20 cellular contexts compared by ENCODE assay signal in genomic region chr5:92544042-92544441, GRCh38.
A peak's percentile ranks its signal among the peaks of the same experiment; 100 is the strongest.
DNase-seq lines count a peak whose midpoint lies in the region; ATAC-seq and TF ChIP-seq lines count a peak whose summit lies in the region.
"Had no signal": no experiment of that assay in that cellular context is flagged by ENCODE, and none has a peak within 500 bp of the region (broad histone marks: within the 10 kb centered on the region; RNA-seq: fewer than 3 reads in every experiment).

No MANE protein-coding gene starts in this region.

- H2BK120ac ChIP-seq in neuronal stem cell (ENCODE audit: low read depth, low read length) (no peak overlapping the region), mesendoderm (ENCODE audit: low read depth, low read length) (no peak overlapping the region)

- H4K91ac ChIP-seq in neuronal stem cell (ENCODE audit: low read depth, low read length, poor library complexity): no peak overlapping the region

- no peaks in the 10 kb centered on the region for H3K79me2 ChIP-seq in mesendoderm (ENCODE audit: control insufficient read depth, insufficient read depth, low read length)

- H2BK15ac ChIP-seq in neuronal stem cell (ENCODE audit: low read length) (no peak overlapping the region), mesendoderm (replicated peaks; ENCODE audit: low read depth) (no peak overlapping the region)

- H3K18ac ChIP-seq in neuronal stem cell (ENCODE audit: low read length) (no peak overlapping the region), mesendoderm (ENCODE audit: low read length) (no peak overlapping the region)

- no peak overlapping the region for H3K27ac ChIP-seq in neuronal stem cell (replicated peaks; ENCODE audit: low read length)
- H3K27ac ChIP-seq in mesendoderm (ENCODE audit: low read depth, low read length): no peak overlapping the region
- H3K27ac ChIP-seq: HL-60, thyroid gland had no signal

- H3K27me3 ChIP-seq in neuronal stem cell (ENCODE audit: control insufficient read depth in 3 of 3, insufficient read depth in 3 of 3, low read depth in 1 of 3, low read length in 3 of 3): no peaks in the 10 kb centered on the region
- H3K27me3 ChIP-seq in mesendoderm (ENCODE audit: insufficient read depth, low read length, poor library complexity): no peaks in the 10 kb centered on the region
- H3K27me3 ChIP-seq: thyroid gland had no signal

- no peak for ATAC-seq in HG02840 (IDR thresholded peaks at IDR 0.05; ENCODE audit: low FRiP score, unreplicated experiment)

- TF ChIP-seq CTCF in AG09309 (IDR thresholded peaks at IDR 0.05; ENCODE audit: control insufficient read depth, insufficient read depth, low read depth, low read length, missing control alignments) (no peak), fibroblast of the aortic adventitia (IDR thresholded peaks at IDR 0.05; ENCODE audit: insufficient read depth, low read length) (no peak)

- no peak overlapping the region for H3K9ac ChIP-seq in neuronal stem cell (ENCODE audit: low read depth, low read length, poor library complexity)
- no peak overlapping the region for H3K9ac ChIP-seq in mesendoderm (ENCODE audit: low read length)

- H3K36me3 ChIP-seq in neuronal stem cell (replicated peaks in 1 of 2; ENCODE audit: control insufficient read depth in 2 of 2, insufficient read depth in 2 of 2, low read length in 2 of 2) (no peaks in the 10 kb centered on the region), mesendoderm (ENCODE audit: control insufficient read depth, insufficient read depth, low read length) (no peaks in the 10 kb centered on the region)
- H3K36me3 ChIP-seq: thyroid gland had no signal

- DNase-seq in AG09309 (ENCODE audit: low read depth): peak; percentile 39
- DNase-seq in amniotic epithelial cell (ENCODE audit: low read depth): peak; percentile 78
- DNase-seq in fibroblast of the aortic adventitia (ENCODE audit: low read depth): peak; percentile 41
- no peak for DNase-seq in neuronal stem cell (ENCODE audit: low spot score)
- DNase-seq in NCI-H345 treated with DMSO at 0.1 percent for 48 hours (lab: John Stamatoyannopoulos, UW; ENCODE audit: unreplicated experiment): no peak
- no peak for DNase-seq in mesendoderm
- no peak for DNase-seq in NCI-H526 treated with DMSO at 0.1 percent for 48 hours (lab: John Stamatoyannopoulos, UW)
- DNase-seq: activated CD4-positive, alpha-beta T cell treated with anti-CD3 and anti-CD28 coated beads, Interleukin-2, amount 50 U/mL, for 4 hours; activated CD8-positive, alpha-beta memory T cell treated with anti-CD3 and anti-CD28 coated beads, Interleukin-2, amount 50 U/mL, for 48 hours; activated naive CD8-positive, alpha-beta T cell treated with anti-CD3 and anti-CD28 coated beads, Interleukin-2, amount 10 ng/mL, durations not matched to agents 7 days and 5 days; cortex of kidney; NCI-H510A treated with DMSO at 0.1 percent for 48 hours; nucleus accumbens; retina; RPMI8226; stimulated activated CD4-positive, alpha-beta T cell treated with anti-CD3 and anti-CD28 coated beads, Interleukin-4, amount 100 ng/mL, for 4 hours; T-helper 9 cell; thyroid gland had no signal

- no peaks in the 10 kb centered on the region for H3K4me1 ChIP-seq in neuronal stem cell (ENCODE audit: control insufficient read depth in 2 of 2, insufficient read depth in 1 of 2, low read depth in 1 of 2, low read length in 2 of 2)
- no peaks in the 10 kb centered on the region for H3K4me1 ChIP-seq in mesendoderm (ENCODE audit: control insufficient read depth, low read depth, low read length)
- H3K4me1 ChIP-seq: thyroid gland had no signal

- H3K56ac ChIP-seq in mesendoderm (ENCODE audit: low read length): no peak overlapping the region

- H3K23ac ChIP-seq in neuronal stem cell (ENCODE audit: low read depth, low read length, poor library complexity) (no peak overlapping the region), mesendoderm (ENCODE audit: low read length) (no peak overlapping the region)

- H3K4me2 ChIP-seq in neuronal stem cell (ENCODE audit: insufficient read depth, low read length, poor library complexity, severe bottlenecking) (no peak overlapping the region), mesendoderm (ENCODE audit: low read length) (no peak overlapping the region)

- H2BK12ac ChIP-seq in neuronal stem cell (ENCODE audit: low read length): no peak overlapping the region

- H2AFZ ChIP-seq in neuronal stem cell (ENCODE audit: low read length): peak overlapping the region; percentile 5

- H4K5ac ChIP-seq in mesendoderm (ENCODE audit: low read length): no peak overlapping the region

- WGBS in neuronal stem cell (ENCODE audit: extremely low coverage in 2 of 2, insufficient read length in 2 of 2, insufficient replicate concordance in 1 of 2), 2 donors: no CpG with 5 or more reads among the region's 3 CpGs
- no CpG with 5 or more reads among the region's 3 CpGs for WGBS in mesendoderm (ENCODE audit: extremely low coverage, insufficient coverage, low lambda C conversion rate)

- H3K4ac ChIP-seq in neuronal stem cell (ENCODE audit: low read length): no peak overlapping the region
- no peak overlapping the region for H3K4ac ChIP-seq in mesendoderm (ENCODE audit: low read depth, low read length)

- H2BK5ac ChIP-seq in neuronal stem cell (ENCODE audit: low read length): no peak overlapping the region
- H2BK5ac ChIP-seq in mesendoderm (ENCODE audit: low read length): no peak overlapping the region

- no peak overlapping the region for H3K14ac ChIP-seq in neuronal stem cell (ENCODE audit: low read length)

- H2AK5ac ChIP-seq in neuronal stem cell (ENCODE audit: low read depth, low read length) (no peak overlapping the region), mesendoderm (ENCODE audit: low read length) (no peak overlapping the region)

- no peaks in the 10 kb centered on the region for H3K9me3 ChIP-seq in neuronal stem cell (replicated peaks in 1 of 2; ENCODE audit: control insufficient read depth in 2 of 2, insufficient read depth in 1 of 2, low read depth in 1 of 2, low read length in 2 of 2)
- H3K9me3 ChIP-seq: thyroid gland had no signal

- H4K8ac ChIP-seq in neuronal stem cell (ENCODE audit: low read depth, low read length): no peak overlapping the region
- no peak overlapping the region for H4K8ac ChIP-seq in mesendoderm (ENCODE audit: low read depth, low read length)

- H3K4me3 ChIP-seq in AG09309 (ENCODE audit: control insufficient read depth, low read depth, low read length): no peak overlapping the region
- no peak overlapping the region for H3K4me3 ChIP-seq in fibroblast of the aortic adventitia (ENCODE audit: low read depth, low read length)
- H3K4me3 ChIP-seq in neuronal stem cell (ENCODE audit: low read length in 2 of 2): no peak overlapping the region
- no peak overlapping the region for H3K4me3 ChIP-seq in mesendoderm (ENCODE audit: low read length)
- H3K4me3 ChIP-seq: thyroid gland had no signal

- H3K79me1 ChIP-seq in neuronal stem cell (ENCODE audit: low read depth, low read length) (no peaks in the 10 kb centered on the region), mesendoderm (ENCODE audit: low read length) (no peaks in the 10 kb centered on the region)

Comparison
In these comparisons a context has a peak if more than half of its experiments do, and no peak if none do; other contexts are left out.
1. DNase-seq: peak in AG09309 (single experiment), amniotic epithelial cell (single experiment) and fibroblast of the aortic adventitia (single experiment); none in neuronal stem cell (single experiment), NCI-H345 treated with DMSO at 0.1 percent for 48 hours (single experiment), mesendoderm (single experiment) and NCI-H526 treated with DMSO at 0.1 percent for 48 hours (single experiment).